In the genomic region with DNA sequence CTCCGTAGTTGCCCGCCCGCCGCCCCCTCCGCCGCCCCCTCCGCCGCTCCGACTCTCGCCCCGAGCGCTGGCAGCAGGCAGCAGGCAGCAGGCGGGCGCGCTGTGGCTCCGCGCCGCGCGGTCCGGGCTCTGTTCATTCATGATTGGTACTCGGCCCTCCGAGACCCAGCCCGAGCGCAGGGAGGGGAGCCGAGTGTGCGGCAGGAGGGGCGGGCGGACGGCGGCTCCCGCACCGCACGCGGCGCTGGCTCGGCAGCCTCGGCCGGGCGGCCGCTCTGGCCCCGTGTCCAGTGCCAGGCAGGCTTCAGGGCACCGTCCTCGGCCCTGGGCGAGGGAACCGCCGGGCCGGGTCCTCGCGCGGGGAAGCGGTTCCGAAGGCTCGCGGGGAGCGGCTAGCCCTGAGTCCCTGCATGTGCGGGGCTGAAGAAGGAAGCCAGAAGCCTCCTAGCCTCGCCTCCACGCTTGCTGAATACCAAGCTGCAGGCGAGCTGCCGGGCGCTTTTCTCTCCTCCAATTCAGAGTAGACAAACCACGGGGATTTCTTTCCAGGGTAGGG, we compare ENCODE assay signal across 9 cellular contexts. TPM values are rescaled to one million over a fixed set of nuclear protein-coding genes. Genes with fewer than 3 reads are reported as not detected.
DNase-seq lines count a peak whose midpoint lies in the region; ATAC-seq and TF ChIP-seq lines count a peak whose summit lies in the region.
"Had no signal": no experiment of that assay in that cellular context is flagged by ENCODE, and none has a peak within 500 bp of the region (broad histone marks: within the 10 kb centered on the region; RNA-seq: fewer than 3 reads in every experiment).

A gene (plus strand): TSS at position 51 of the 556 bp plus-strand sequence.

- no peaks in the 10 kb centered on the region for H3K9me3 ChIP-seq in body of pancreas
- H3K9me3 ChIP-seq in subcutaneous abdominal adipose tissue (ENCODE audit: control insufficient read depth in 5 of 5, low read length in 5 of 5) = peaks cover 0 to 11% (median 6%) of the 10 kb centered on the region in 5 donors
- no peaks in the 10 kb centered on the region for H3K9me3 ChIP-seq in WERI-Rb-1 (ENCODE audit: severe bottlenecking)
- no peaks in the 10 kb centered on the region for H3K9me3 ChIP-seq in CD8-positive, alpha-beta T cell (ENCODE audit: low read length)

- no peaks in the 10 kb centered on the region for H3K27me3 ChIP-seq in body of pancreas
- H3K27me3 ChIP-seq in subcutaneous abdominal adipose tissue (ENCODE audit: control insufficient read depth in 5 of 5, insufficient read depth in 4 of 5, low read length in 5 of 5) = peaks cover 0 to 45% (median 20%) of the 10 kb centered on the region in 5 donors
- H3K27me3 ChIP-seq in WERI-Rb-1 (ENCODE audit: insufficient read depth, low read depth, severe bottlenecking) = peaks cover 78% of the 10 kb centered on the region
- H3K27me3 ChIP-seq in CD8-positive, alpha-beta T cell (ENCODE audit: insufficient read depth, low read length) = peaks cover 5% of the 10 kb centered on the region

- no peaks in the 10 kb centered on the region for H3K36me3 Mint-ChIP-seq in CD8-positive, alpha-beta T cell

- TF ChIP-seq POLR2A in body of pancreas (IDR thresholded peaks at IDR 0.05) = no peak

- 0 to 2% methylated on average over 1 to 60 of the region's 63 CpGs for WGBS in body of pancreas, 2 donors

- intact Hi-C loops in body of pancreas (cut with DNase I) = no loop called here
- intact Hi-C loops in CD8-positive, alpha-beta T cell (cut with DNase I, micrococcal nuclease) = no loop called here

- H3K4me1 ChIP-seq in body of pancreas (peaks cover 6% of the 10 kb centered on the region), subcutaneous abdominal adipose tissue (ENCODE audit: control insufficient read depth in 5 of 5, insufficient read depth in 5 of 5, low read length in 5 of 5) (peaks cover 0 to 6% (median 3%) of the 10 kb centered on the region in 5 donors)
- no peaks in the 10 kb centered on the region for H3K4me1 ChIP-seq in CD8-positive, alpha-beta T cell (ENCODE audit: insufficient read depth, low read length)

- peaks cover 45% of the 10 kb centered on the region for H3K27me3 Mint-ChIP-seq in CD8-positive, alpha-beta T cell (ENCODE audit: low read depth)

- H3K9ac ChIP-seq in subcutaneous abdominal adipose tissue (ENCODE audit: low read length in 5 of 5) = no peak within 1 kb of the TSS

- POLR2A ChIA-PET in CD8-positive, alpha-beta T cell (lab: Charles Lee) = no interaction called here

- H3K9me3 Mint-ChIP-seq in CD8-positive, alpha-beta T cell = no peaks in the 10 kb centered on the region
- H3K9me3 Mint-ChIP-seq: dendritic cell treated with granulocyte-macrophage colony-stimulating factor and Interleukin-4, amounts not matched to agents 40 ng/mL and 50 ng/mL, for 4 days had no signal

- TF ChIP-seq CTCF in body of pancreas (IDR thresholded peaks at IDR 0.05) (no peak), WERI-Rb-1 (IDR thresholded peaks at IDR 0.05; ENCODE audit: low read depth, low read length) (no peak)
- TF ChIP-seq CTCF in CD8-positive, alpha-beta T cell (IDR thresholded peaks at IDR 0.05) = no peak

- H3K4me3 ChIP-seq in body of pancreas (no peak within 1 kb of the TSS), subcutaneous abdominal adipose tissue (ENCODE audit: low read depth in 1 of 5, low read length in 5 of 5) (peak within 1 kb of the TSS in 3 of 5 donors; percentile 2 to 47 (median 18)), WERI-Rb-1 (ENCODE audit: low read depth, low read length) (no peak within 1 kb of the TSS)
- no peak within 1 kb of the TSS for H3K4me3 ChIP-seq in CD8-positive, alpha-beta T cell (ENCODE audit: low read depth, low read length)

- H3K27ac Mint-ChIP-seq in CD8-positive, alpha-beta T cell = no peak within 1 kb of the TSS
- H3K27ac Mint-ChIP-seq: dendritic cell treated with granulocyte-macrophage colony-stimulating factor and Interleukin-4, amounts not matched to agents 40 ng/mL and 50 ng/mL, for 4 days had no signal

- H3K4me3 Mint-ChIP-seq in CD8-positive, alpha-beta T cell = no peak within 1 kb of the TSS
- H3K4me3 Mint-ChIP-seq: dendritic cell treated with granulocyte-macrophage colony-stimulating factor and Interleukin-4, amounts not matched to agents 40 ng/mL and 50 ng/mL, for 4 days had no signal

- DNase-seq in NCI-H1417 (lab: John Stamatoyannopoulos, UW) (peak in 2 of 3 experiments; percentile 9 to 20), NCI-H1417 treated with DMSO at 0.1 percent for 48 hours (lab: John Stamatoyannopoulos, UW) (no peak), body of pancreas (peak; percentile 22 to 49 (median 32)), iris pigment epithelial cell (ENCODE audit: low read depth) (peak; percentile 13), WERI-Rb-1 (no peak)
- DNase-seq in CD8-positive, alpha-beta T cell = no peak

- CTCF ChIA-PET in CD8-positive, alpha-beta T cell (lab: Charles Lee) = no interaction called here

- H3K4me1 Mint-ChIP-seq in CD8-positive, alpha-beta T cell (ENCODE audit: low read depth) = peaks cover 2% of the 10 kb centered on the region

- no peak within 1 kb of the TSS for H3K27ac ChIP-seq in body of pancreas
- no peak within 1 kb of the TSS for H3K27ac ChIP-seq in subcutaneous abdominal adipose tissue (ENCODE audit: low read depth, low read length)
- no peak within 1 kb of the TSS for H3K27ac ChIP-seq in WERI-Rb-1
- H3K27ac ChIP-seq in CD8-positive, alpha-beta T cell (ENCODE audit: low read depth, low read length) = no peak within 1 kb of the TSS

- ATAC-seq in body of pancreas (peak; percentile 71), GM21447 (IDR thresholded peaks at IDR 0.05; ENCODE audit: unreplicated experiment) (no peak)
- no peak for ATAC-seq in CD8-positive, alpha-beta T cell

- no peaks in the 10 kb centered on the region for H3K36me3 ChIP-seq in body of pancreas (replicated peaks in 1 of 2; ENCODE audit: insufficient read depth in 1 of 2, low read depth in 2 of 2)
- no peaks in the 10 kb centered on the region for H3K36me3 ChIP-seq in subcutaneous abdominal adipose tissue (ENCODE audit: control insufficient read depth in 5 of 5, insufficient read depth in 5 of 5, low read length in 5 of 5)
- H3K36me3 ChIP-seq in WERI-Rb-1 = no peaks in the 10 kb centered on the region
- H3K36me3 ChIP-seq in CD8-positive, alpha-beta T cell (ENCODE audit: insufficient read depth, low read length) = no peaks in the 10 kb centered on the region

RNA-seq across cellular contexts. Expression of the gene that starts here (rescaled TPM):
- under 1 TPM; 0.52 to 0.99 TPM for total RNA-seq in body of pancreas
- not detected for total RNA-seq in CD8-positive, alpha-beta T cell

Comparison
In these comparisons a context has a peak if more than half of its experiments do, and no peak if none do; other contexts are left out.
1. DNase-seq: peak in NCI-H1417 (2 of 3) and iris pigment epithelial cell (single experiment); none in NCI-H1417 treated with DMSO at 0.1 percent for 48 hours (single experiment), WERI-Rb-1 (single experiment) and CD8-positive, alpha-beta T cell (0 of 7).
2. Peak in DNase-seq and ATAC-seq in body of pancreas; RNA of the gene not detected or under 1 TPM.
3. H3K4me3 ChIP-seq: peak in subcutaneous abdominal adipose tissue (3 of 5); none in body of pancreas (0 of 2), WERI-Rb-1 (single experiment) and CD8-positive, alpha-beta T cell (single experiment).